8 cellular contexts compared by ENCODE assay signal in the genomic region with DNA sequence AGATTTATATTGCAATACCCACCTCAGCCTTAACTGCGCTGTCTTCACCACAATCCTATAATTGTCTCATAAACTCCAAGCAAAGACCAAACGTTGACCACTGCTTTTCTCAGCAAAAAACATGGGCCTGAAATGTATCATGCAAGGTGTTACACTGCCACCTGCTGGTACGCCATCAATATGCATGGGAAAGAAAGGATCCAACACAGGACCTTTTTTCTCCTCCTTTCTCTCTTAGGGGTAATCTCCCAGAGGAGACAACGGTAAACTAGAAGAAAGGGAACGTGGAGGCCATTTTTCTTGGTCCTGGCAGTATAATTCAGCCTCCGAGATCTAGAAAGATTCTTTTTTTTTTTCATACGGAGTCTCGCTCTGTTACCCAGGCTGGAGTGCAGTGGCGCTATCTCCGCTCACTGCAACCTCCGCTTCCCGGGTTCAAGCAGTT.
DNase-seq lines count a peak whose midpoint lies in the region; FAIRE-seq and TF ChIP-seq lines count a peak whose summit lies in the region.

No MANE protein-coding gene starts in this region.

- no peaks in the 10 kb centered on the region for H3K36me3 Mint-ChIP-seq in osteocyte (ENCODE audit: unreplicated experiment)

- DNase-seq in GM23248: peak; percentile 85
- DNase-seq in MM.1S: peak; percentile 82
- DNase-seq in SHP77 treated with DMSO at 0.1 percent for 48 hours (lab: John Stamatoyannopoulos, UW): peak; percentile 24
- peak; percentile 92 for DNase-seq in activated effector memory CD4-positive, alpha-beta T cell treated with anti-CD3 and anti-CD28 coated beads, Interleukin-2, amount 50 U/mL, for 16 hours
- peak; percentile 17 to 54 for DNase-seq in frontal cortex (ENCODE audit: low spot score in 2 of 2)
- peak; percentile 95 for DNase-seq in osteocyte (ENCODE audit: extremely low spot score, unreplicated experiment)
- DNase-seq in tibial nerve (ENCODE audit: low spot score in 2 of 2): peak; percentile 83 to 97

- H3K79me2 ChIP-seq in DOHH2 (ENCODE audit: control insufficient read depth, low read length) (no peaks in the 10 kb centered on the region), GM23248 (ENCODE audit: insufficient read depth) (no peaks in the 10 kb centered on the region), MM.1S (ENCODE audit: low read length) (no peaks in the 10 kb centered on the region)

- H3K27me3 Mint-ChIP-seq in osteocyte (ENCODE audit: unreplicated experiment): no peaks in the 10 kb centered on the region

- H3K4me3 ChIP-seq in DOHH2 (ENCODE audit: low read length): no peak overlapping the region
- H3K4me3 ChIP-seq in GM23248: no peak overlapping the region
- no peak overlapping the region for H3K4me3 ChIP-seq in MM.1S (ENCODE audit: low read length)
- H3K4me3 ChIP-seq in tibial nerve: no peak overlapping the region

- H3K27ac ChIP-seq in DOHH2 (ENCODE audit: low read depth, low read length) (no peak overlapping the region), GM23248 (no peak overlapping the region), MM.1S (ENCODE audit: low read length) (no peak overlapping the region), tibial nerve (no peak overlapping the region)

- no peak overlapping the region for H3K9ac ChIP-seq in GM23248
- no peak overlapping the region for H3K9ac ChIP-seq in MM.1S (ENCODE audit: low read length)

- H3K27me3 ChIP-seq in DOHH2 (ENCODE audit: control insufficient read depth, low read length): no peaks in the 10 kb centered on the region
- H3K27me3 ChIP-seq in GM23248 (replicated peaks; ENCODE audit: insufficient read depth): peaks cover 41% of the 10 kb centered on the region
- peaks cover 11% of the 10 kb centered on the region; the same call in 1 of the 2 replicates for H3K27me3 ChIP-seq in MM.1S (replicated peaks; ENCODE audit: insufficient read depth, low read length)
- no peaks in the 10 kb centered on the region for H3K27me3 ChIP-seq in tibial nerve

- peaks cover 14% of the 10 kb centered on the region for H3K4me1 Mint-ChIP-seq in osteocyte (ENCODE audit: unreplicated experiment)

- peak overlapping the region; percentile 77 for H3K27ac Mint-ChIP-seq in osteocyte (ENCODE audit: unreplicated experiment)

- no peak overlapping the region for H3K4me3 Mint-ChIP-seq in osteocyte (ENCODE audit: unreplicated experiment)

- in situ Hi-C loops in GM23248 (cut with MboI): loop anchor here (5.0 kb wide), 1 partner anchor 130 kb away; no protein-coding TSS in a partner anchor

- no peak overlapping the region for H3K4me2 ChIP-seq in DOHH2 (ENCODE audit: low read length)
- H3K4me2 ChIP-seq in GM23248 (ENCODE audit: unreplicated experiment): no peak overlapping the region
- H3K4me2 ChIP-seq in MM.1S (ENCODE audit: low read depth, low read length): no peak overlapping the region

- H4K20me1 ChIP-seq in DOHH2 (ENCODE audit: control insufficient read depth, insufficient read depth, low read depth, low read length) (no peaks in the 10 kb centered on the region), GM23248 (ENCODE audit: insufficient read depth) (no peaks in the 10 kb centered on the region), MM.1S (ENCODE audit: insufficient read depth, low read length) (no peaks in the 10 kb centered on the region)

- no peaks in the 10 kb centered on the region for H3K4me1 ChIP-seq in DOHH2 (ENCODE audit: control insufficient read depth, low read length)
- no peaks in the 10 kb centered on the region for H3K4me1 ChIP-seq in GM23248 (ENCODE audit: insufficient read depth)
- no peaks in the 10 kb centered on the region for H3K4me1 ChIP-seq in MM.1S (ENCODE audit: low read length)
- peaks cover 0 to 4% (median 0%) of the 10 kb centered on the region in 4 donors for H3K4me1 ChIP-seq in tibial nerve

- FAIRE-seq in frontal cortex (lab: Jason Lieb, UNC): peak; percentile 91

- H3F3A ChIP-seq in DOHH2 (ENCODE audit: control insufficient read depth, insufficient read depth) (no peaks in the 10 kb centered on the region), GM23248 (ENCODE audit: insufficient read depth) (no peaks in the 10 kb centered on the region), MM.1S (ENCODE audit: insufficient read depth, low read length) (no peaks in the 10 kb centered on the region)

- H2AFZ ChIP-seq in GM23248: no peak overlapping the region
- H2AFZ ChIP-seq in MM.1S (ENCODE audit: low read length): no peak overlapping the region

- peak in 1 of 2 donors; percentile 64 for TF ChIP-seq EP300 in tibial nerve (IDR thresholded peaks at IDR 0.05)

- peak; percentile 89 for TF ChIP-seq CTCF in DOHH2 (IDR thresholded peaks at IDR 0.05; ENCODE audit: low read depth, low read length, poor library complexity, severe bottlenecking)
- peak; percentile 94 for TF ChIP-seq CTCF in MM.1S (IDR thresholded peaks at IDR 0.05; ENCODE audit: low read length)
- TF ChIP-seq CTCF in osteocyte (IDR thresholded peaks at IDR 0.05): peak; percentile 95
- TF ChIP-seq CTCF in tibial nerve (IDR thresholded peaks at IDR 0.05): peak; percentile 90 to 95 (median 94)

- TF ChIP-seq POLR2A in tibial nerve (IDR thresholded peaks at IDR 0.05): no peak

- H3K9me2 ChIP-seq in DOHH2 (replicated peaks; ENCODE audit: control insufficient read depth, low read length) (no peaks in the 10 kb centered on the region), GM23248 (ENCODE audit: insufficient read depth) (no peaks in the 10 kb centered on the region), MM.1S (replicated peaks; ENCODE audit: insufficient read depth, low read length) (no peaks in the 10 kb centered on the region)

- WGBS in GM23248 (ENCODE audit: low coverage in 1 of 2, low lambda C conversion rate in 2 of 2, missing lambda C conversion rate in 2 of 2), 2 experiments: 38 to 39% methylated on average over 12 of the region's 12 CpGs
- 39 to 40% methylated on average over 12 of the region's 12 CpGs for WGBS in tibial nerve, 2 donors

- no peaks in the 10 kb centered on the region for H3K9me3 ChIP-seq in DOHH2 (ENCODE audit: control insufficient read depth, insufficient read depth, low read length)
- H3K9me3 ChIP-seq in GM23248 (ENCODE audit: low read depth): no peaks in the 10 kb centered on the region
- no peaks in the 10 kb centered on the region for H3K9me3 ChIP-seq in MM.1S (replicated peaks; ENCODE audit: insufficient read depth, low read length)
- no peaks in the 10 kb centered on the region for H3K9me3 ChIP-seq in tibial nerve

- H3K36me3 ChIP-seq in DOHH2 (ENCODE audit: control insufficient read depth, low read length) (no peaks in the 10 kb centered on the region), GM23248 (ENCODE audit: low read depth) (no peaks in the 10 kb centered on the region), MM.1S (replicated peaks; ENCODE audit: insufficient read depth, low read length) (no peaks in the 10 kb centered on the region), tibial nerve (no peaks in the 10 kb centered on the region)

- H3K9me3 Mint-ChIP-seq in osteocyte (ENCODE audit: unreplicated experiment): no peaks in the 10 kb centered on the region

Comparison
In these comparisons a context has a peak if more than half of its experiments do, and no peak if none do; other contexts are left out.
1. DNase-seq: peak in every context shown above with its lines; median percentile 95 in osteocyte; 92 in activated effector memory CD4-positive, alpha-beta T cell treated with anti-CD3 and anti-CD28 coated beads, Interleukin-2, amount 50 U/mL, for 16 hours; 90 in tibial nerve; 85 in GM23248; 82 in MM.1S; 36 in frontal cortex; 24 in SHP77 treated with DMSO at 0.1 percent for 48 hours.